In genomic region chr16:57663436-57663835, GRCh38 we compare ENCODE assay signal across 23 cellular contexts. TPM values are rescaled to one million over a fixed set of nuclear protein-coding genes. Genes with fewer than 3 reads are reported as not detected.
A peak's percentile ranks its signal among the peaks of the same experiment; 100 is the strongest.
DNase-seq lines count a peak whose midpoint lies in the region; ATAC-seq, FAIRE-seq and TF ChIP-seq lines count a peak whose summit lies in the region.
"Had no signal": no experiment of that assay in that cellular context is flagged by ENCODE, and none has a peak within 500 bp of the region (broad histone marks: within the 10 kb centered on the region; RNA-seq: fewer than 3 reads in every experiment).

No MANE protein-coding gene starts in this region.

- no CpG with 5 or more reads among the region's 21 CpGs for WGBS in neuronal stem cell (ENCODE audit: extremely low coverage in 2 of 2, insufficient read length in 2 of 2, insufficient replicate concordance in 1 of 2), 2 donors

- no peak overlapping the region for H3K27ac ChIP-seq in kidney (ENCODE audit: low read depth in 2 of 2, low read length in 2 of 2)
- H3K27ac ChIP-seq in neuronal stem cell (replicated peaks; ENCODE audit: low read length), result no peak overlapping the region
- H3K27ac ChIP-seq: 22Rv1, C4-2B, HL-60 had no signal

- no peak overlapping the region for H2BK15ac ChIP-seq in neuronal stem cell (ENCODE audit: low read length)

- peak overlapping the region; percentile 15 for H3K14ac ChIP-seq in neuronal stem cell (ENCODE audit: low read length)

- no peak overlapping the region for H3K4ac ChIP-seq in neuronal stem cell (ENCODE audit: low read length)

- H3K4me1 ChIP-seq in kidney (ENCODE audit: control insufficient read depth in 1 of 2, insufficient read depth in 1 of 2, low read depth in 1 of 2, low read length in 2 of 2), result peaks cover 0 to 4% of the 10 kb centered on the region in 2 donors
- H3K4me1 ChIP-seq in neuronal stem cell (ENCODE audit: control insufficient read depth in 2 of 2, insufficient read depth in 1 of 2, low read depth in 1 of 2, low read length in 2 of 2), result no peaks in the 10 kb centered on the region

- TF ChIP-seq CTCF in kidney (IDR thresholded peaks at IDR 0.05; ENCODE audit: borderline replicate concordance, extremely low read depth, insufficient read depth), result no peak

- H3K23ac ChIP-seq in neuronal stem cell (ENCODE audit: low read depth, low read length, poor library complexity), result no peak overlapping the region

- H2BK5ac ChIP-seq in neuronal stem cell (ENCODE audit: low read length), result peak overlapping the region; percentile 59

- no peak overlapping the region for H4K91ac ChIP-seq in neuronal stem cell (ENCODE audit: low read depth, low read length, poor library complexity)

- H4K8ac ChIP-seq in neuronal stem cell (ENCODE audit: low read depth, low read length), result no peak overlapping the region

- peaks cover 45 to 56% of the 10 kb centered on the region in 2 donors for H3K36me3 ChIP-seq in kidney (ENCODE audit: control insufficient read depth in 1 of 2, insufficient read depth in 2 of 2, low read length in 2 of 2)
- peaks cover 44 to 62% of the 10 kb centered on the region in 2 donors for H3K36me3 ChIP-seq in neuronal stem cell (replicated peaks in 1 of 2; ENCODE audit: control insufficient read depth in 2 of 2, insufficient read depth in 2 of 2, low read length in 2 of 2)

- H2BK12ac ChIP-seq in neuronal stem cell (ENCODE audit: low read length), result no peak overlapping the region

- intact Hi-C loops in Right ventricle myocardium inferior (cut with DNase I), result no loop called here
- intact Hi-C loops in left ventricle myocardium superior (cut with micrococcal nuclease), result no loop called here
- intact Hi-C loops in kidney (cut with DNase I), result no loop called here

- H3K27me3 ChIP-seq in neuronal stem cell (ENCODE audit: control insufficient read depth in 3 of 3, insufficient read depth in 3 of 3, low read depth in 1 of 3, low read length in 3 of 3), result no peaks in the 10 kb centered on the region

- peak; percentile 52 for DNase-seq in Right ventricle myocardium inferior (ENCODE audit: missing footprints)
- DNase-seq in left ventricle myocardium superior, result no peak
- peak; percentile 75 for DNase-seq in kidney
- no peak for DNase-seq in neuronal stem cell (ENCODE audit: low spot score)
- DNase-seq in urothelium cell line (ENCODE audit: low spot score), result no peak
- DNase-seq: AML-193; Caco-2; CD4-positive, alpha-beta T cell; GDM1; GOT3; H7; IMR-90 had no signal

- H3K9me3 ChIP-seq in kidney (ENCODE audit: control insufficient read depth in 1 of 2, low read length in 2 of 2) (no peaks in the 10 kb centered on the region), neuronal stem cell (replicated peaks in 1 of 2; ENCODE audit: control insufficient read depth in 2 of 2, insufficient read depth in 1 of 2, low read depth in 1 of 2, low read length in 2 of 2) (no peaks in the 10 kb centered on the region)
- H3K9me3 ChIP-seq: A549, Caco-2 had no signal

- H3K18ac ChIP-seq in neuronal stem cell (ENCODE audit: low read length), result no peak overlapping the region

- H3K4me3 ChIP-seq in kidney (ENCODE audit: low read length in 2 of 2), result no peak overlapping the region
- H3K4me3 ChIP-seq in neuronal stem cell (ENCODE audit: low read length in 2 of 2), result no peak overlapping the region
- H3K4me3 ChIP-seq: A549 had no signal

- no peak overlapping the region for H2AFZ ChIP-seq in neuronal stem cell (ENCODE audit: low read length)

- FAIRE-seq in kidney (lab: Jason Lieb, UNC) (no peak), urothelium cell line (lab: Jason Lieb, UNC) (no peak)
- FAIRE-seq: A549, D721Med, GM12892 had no signal

- H3K4me2 ChIP-seq in neuronal stem cell (ENCODE audit: insufficient read depth, low read length, poor library complexity, severe bottlenecking), result no peak overlapping the region
- H3K4me2 ChIP-seq: A549 had no signal

- H2AK5ac ChIP-seq in neuronal stem cell (ENCODE audit: low read depth, low read length), result no peak overlapping the region

- no peaks in the 10 kb centered on the region for H3K79me1 ChIP-seq in neuronal stem cell (ENCODE audit: low read depth, low read length)

- H3K9ac ChIP-seq in kidney (ENCODE audit: low read length in 2 of 2) (no peak overlapping the region), neuronal stem cell (ENCODE audit: low read depth, low read length, poor library complexity) (no peak overlapping the region)

- no peak overlapping the region for H2BK120ac ChIP-seq in neuronal stem cell (ENCODE audit: low read depth, low read length)

- no peak for ATAC-seq in Right ventricle myocardium inferior
- no peak for ATAC-seq in left ventricle myocardium superior
- ATAC-seq in HG03108 (IDR thresholded peaks at IDR 0.05; ENCODE audit: unreplicated experiment), result no peak
- no peak for ATAC-seq in GM18502 (IDR thresholded peaks at IDR 0.05; ENCODE audit: poor library complexity, unreplicated experiment)
- ATAC-seq: A549 had no signal

RNA-seq across cellular contexts. Expression of gene ADGRG3, which starts 4.7 kb away (rescaled TPM):
- total RNA-seq in Right ventricle myocardium inferior (0.87 TPM), left ventricle myocardium superior (0.82 TPM), kidney (1.8 TPM)
- polyA plus RNA-seq in kidney (ENCODE audit: insufficient read depth, low read depth, low replicate concordance), result 0.17 TPM
- 0.25 TPM for polyA plus RNA-seq in neuronal stem cell (2013, experiment 1 of 2)
- polyA plus RNA-seq in neuronal stem cell (2013, experiment 2 of 2), result 0.33 TPM
- total RNA-seq: Daoy, HT1080, IMR-90 had no signal
- polyA plus RNA-seq: BJ, IMR-90 had no signal

RNA-seq across cellular contexts. Expression of gene DRC7, which starts 31.2 kb away (rescaled TPM):
- total RNA-seq in Right ventricle myocardium inferior, result not detected
- not detected for total RNA-seq in left ventricle myocardium superior
- 3.2 TPM for total RNA-seq in kidney
- polyA plus RNA-seq in kidney (ENCODE audit: insufficient read depth, low read depth, low replicate concordance), result 1.8 TPM
- 0.28 TPM for polyA plus RNA-seq in neuronal stem cell (2013, experiment 1 of 2)
- 0.21 TPM for polyA plus RNA-seq in neuronal stem cell (2013, experiment 2 of 2)
- total RNA-seq: CD4-positive, alpha-beta T cell; Daoy; HT1080; IMR-90 had no signal
- polyA plus RNA-seq: BJ, IMR-90 had no signal

RNA-seq across cellular contexts. Expression of gene ADGRG1, which starts 35.0 kb away (rescaled TPM):
- total RNA-seq in Right ventricle myocardium inferior (23.1 TPM), left ventricle myocardium superior (18.6 TPM), kidney (351 TPM)
- 188 TPM for polyA plus RNA-seq in kidney (ENCODE audit: insufficient read depth, low read depth, low replicate concordance)
- 127 TPM for polyA plus RNA-seq in neuronal stem cell (2013, experiment 1 of 2)
- polyA plus RNA-seq in neuronal stem cell (2013, experiment 2 of 2), result 124 TPM

Comparison
In these comparisons a context has a peak if more than half of its experiments do, and no peak if none do; other contexts are left out.
1. DNase-seq: peak in Right ventricle myocardium inferior (single experiment) and kidney (single experiment); none in left ventricle myocardium superior (single experiment), neuronal stem cell (single experiment) and urothelium cell line (single experiment).
2. RNA of gene ADGRG1, which starts 35.0 kb away (total RNA-seq): 351 TPM in kidney (single experiment); 23.1 TPM in Right ventricle myocardium inferior (single experiment) and 18.6 TPM in left ventricle myocardium superior (single experiment); every median in the first group is over 10 times any median in the second.